12 cellular contexts compared by ENCODE assay signal in the genomic region with DNA sequence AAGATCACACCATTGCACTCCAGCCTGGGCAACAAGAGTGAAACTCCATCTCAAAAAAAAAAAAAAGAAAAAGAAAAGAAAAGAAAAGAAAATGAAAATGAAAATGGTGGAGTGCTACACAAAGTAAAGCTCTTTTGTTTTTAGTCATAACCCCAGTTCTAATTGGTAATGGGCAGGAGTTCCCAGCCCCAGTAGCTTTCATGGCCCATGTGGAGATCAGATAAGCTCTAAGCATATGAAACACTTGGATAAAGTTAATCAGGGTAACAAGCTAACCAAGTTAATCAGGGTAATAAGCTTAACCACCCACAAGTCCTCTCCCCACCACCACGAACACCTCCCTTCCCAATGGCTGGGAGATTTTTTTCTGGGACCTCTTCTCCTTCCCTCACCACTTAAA.
DNase-seq lines count a peak whose midpoint lies in the region; ATAC-seq and TF ChIP-seq lines count a peak whose summit lies in the region.
"Had no signal": no experiment of that assay in that cellular context is flagged by ENCODE, and none has a peak within 500 bp of the region (broad histone marks: within the 10 kb centered on the region; RNA-seq: fewer than 3 reads in every experiment).

No MANE protein-coding gene starts in this region.

- H3K27me3 Mint-ChIP-seq in activated CD8-positive, alpha-beta memory T cell treated with anti-CD3 and anti-CD28 coated beads, Interleukin-2, amount 10 ng/mL, durations not matched to agents 7 days and 5 days, result peaks cover 22% of the 10 kb centered on the region
- peaks cover 24% of the 10 kb centered on the region for H3K27me3 Mint-ChIP-seq in osteocyte (ENCODE audit: unreplicated experiment)

- H3K4me1 Mint-ChIP-seq in activated CD8-positive, alpha-beta memory T cell treated with anti-CD3 and anti-CD28 coated beads, Interleukin-2, amount 10 ng/mL, durations not matched to agents 7 days and 5 days, result peaks cover 36% of the 10 kb centered on the region
- no peaks in the 10 kb centered on the region for H3K4me1 Mint-ChIP-seq in osteocyte (ENCODE audit: unreplicated experiment)

- ATAC-seq in activated CD8-positive, alpha-beta memory T cell treated with anti-CD3 and anti-CD28 coated beads, Interleukin-2, amount 10 ng/mL, durations not matched to agents 7 days and 5 days, result peak; percentile 81
- peak; percentile 76 for ATAC-seq in GM21717 (IDR thresholded peaks at IDR 0.05; ENCODE audit: unreplicated experiment)
- peak; percentile 81 for ATAC-seq in HG03280 (IDR thresholded peaks at IDR 0.05; ENCODE audit: unreplicated experiment)

- H3K4me3 Mint-ChIP-seq in activated CD8-positive, alpha-beta memory T cell treated with anti-CD3 and anti-CD28 coated beads, Interleukin-2, amount 10 ng/mL, durations not matched to agents 7 days and 5 days, result no peak overlapping the region
- no peak overlapping the region for H3K4me3 Mint-ChIP-seq in osteocyte (ENCODE audit: unreplicated experiment)

- DNase-seq in activated CD8-positive, alpha-beta memory T cell treated with anti-CD3 and anti-CD28 coated beads, Interleukin-2, amount 10 ng/mL, durations not matched to agents 7 days and 5 days, result no peak
- DNase-seq in activated CD8-positive, alpha-beta memory T cell treated with anti-CD3 and anti-CD28 coated beads, Interleukin-2, amount 50 U/mL, for 48 hours, result no peak
- DNase-seq in osteocyte (ENCODE audit: extremely low spot score, unreplicated experiment) (peak; percentile 3), SIG-M5 (lab: John Stamatoyannopoulos, UW) (no peak), NCI-H1092 treated with DMSO at 0.1 percent for 48 hours (lab: John Stamatoyannopoulos, UW) (no peak), superior temporal gyrus (ENCODE audit: extremely low spot score) (no peak)
- DNase-seq: ACHN; NCI-H2029 treated with DMSO at 0.1 percent for 48 hours; SHP77; stimulated activated CD4-positive, alpha-beta T cell treated with anti-CD3 and anti-CD28 coated beads, Interleukin-4, amount 100 ng/mL, for 4 hours had no signal

- CTCF ChIA-PET in activated CD8-positive, alpha-beta memory T cell treated with anti-CD3 and anti-CD28 coated beads, Interleukin-2, amount 10 ng/mL, durations not matched to agents 7 days and 5 days (lab: Charles Lee), result interaction anchor here (1.4 kb wide), 1 partner anchor 269 kb away, joined by 3 read pairs; no protein-coding TSS in a partner anchor

- peaks cover 1% of the 10 kb centered on the region for H3K36me3 Mint-ChIP-seq in activated CD8-positive, alpha-beta memory T cell treated with anti-CD3 and anti-CD28 coated beads, Interleukin-2, amount 10 ng/mL, durations not matched to agents 7 days and 5 days
- no peaks in the 10 kb centered on the region for H3K36me3 Mint-ChIP-seq in osteocyte (ENCODE audit: unreplicated experiment)

- no peaks in the 10 kb centered on the region for H3K9me3 Mint-ChIP-seq in activated CD8-positive, alpha-beta memory T cell treated with anti-CD3 and anti-CD28 coated beads, Interleukin-2, amount 10 ng/mL, durations not matched to agents 7 days and 5 days (ENCODE audit: low read depth)
- no peaks in the 10 kb centered on the region for H3K9me3 Mint-ChIP-seq in osteocyte (ENCODE audit: unreplicated experiment)

- no peak for TF ChIP-seq CTCF in osteocyte (IDR thresholded peaks at IDR 0.05)

- peak overlapping the region; percentile 21 for H3K27ac Mint-ChIP-seq in activated CD8-positive, alpha-beta memory T cell treated with anti-CD3 and anti-CD28 coated beads, Interleukin-2, amount 10 ng/mL, durations not matched to agents 7 days and 5 days
- H3K27ac Mint-ChIP-seq in osteocyte (ENCODE audit: unreplicated experiment), result no peak overlapping the region
